Comparison of ENCODE assay signal across 1 cellular context in the genomic region with DNA sequence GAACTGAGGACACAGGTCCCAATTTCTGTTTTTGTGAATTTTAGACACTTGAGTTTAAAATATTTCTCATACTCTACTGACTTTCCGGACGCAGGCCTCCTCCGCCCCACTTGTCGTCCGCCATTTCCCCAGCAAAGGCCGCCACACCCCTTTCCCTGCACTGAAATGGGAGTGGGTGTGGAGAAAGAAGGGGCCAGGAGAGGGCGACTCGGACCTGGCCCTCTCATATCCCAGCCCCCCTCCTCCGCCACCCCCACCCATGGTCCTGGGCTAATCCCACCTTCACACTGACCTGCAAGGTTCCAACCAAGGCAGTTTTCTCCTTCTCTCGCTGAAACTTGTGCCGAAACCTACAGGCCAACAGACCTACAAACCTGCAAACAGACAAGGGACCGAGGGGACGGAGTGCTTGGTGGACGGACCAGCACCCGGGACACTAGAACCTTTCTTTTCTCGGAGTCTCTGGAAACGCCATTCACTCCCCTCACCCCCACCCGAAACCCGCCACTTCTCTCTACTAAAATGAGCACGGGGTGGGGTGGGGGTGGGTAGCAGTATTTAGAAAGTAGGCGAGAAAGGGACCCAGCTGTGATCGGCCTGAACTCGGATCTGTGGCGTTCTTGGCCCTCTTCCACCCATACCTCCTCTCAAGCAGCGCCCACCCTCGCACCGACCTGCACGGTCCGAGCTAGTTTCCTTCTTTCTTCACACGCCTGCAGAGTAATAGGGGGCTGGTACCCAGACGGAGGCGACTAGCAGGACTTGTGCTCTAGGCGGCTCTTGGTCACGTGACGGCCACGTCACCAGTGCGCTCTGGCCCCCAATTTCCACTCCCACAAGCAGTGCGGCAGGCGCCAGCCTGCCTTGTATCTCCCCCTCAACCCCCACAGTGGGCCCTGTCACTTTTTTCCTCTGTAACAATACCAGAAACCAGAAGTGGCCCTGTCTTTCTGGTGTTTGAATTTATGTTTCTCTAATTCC.
TF ChIP-seq lines count a peak whose summit lies in the region.

A gene (minus strand): TSS at position 790 of the 981 bp plus-strand sequence. CDS start 1,380 bp downstream, outside the sequence.

TF ChIP-seq in H1, 55 proteins besides CTCF, POLR2A, EP300 and RAD21:
- TF ChIP-seq YY1 (IDR thresholded peaks at IDR 0.05; ENCODE audit: low read depth, low read length) (peak; percentile 86), PHF8 (conservative IDR thresholded peaks at IDR 0.05; ENCODE audit: low read depth, low read length) (peak; percentile 49; the same call in 1 of the 2 replicates), SUZ12 (IDR thresholded peaks at IDR 0.05; ENCODE audit: low read length) (no peak), GABPA (IDR thresholded peaks at IDR 0.05; ENCODE audit: borderline replicate concordance, insufficient read depth, low read length) (no peak), TBP (IDR thresholded peaks at IDR 0.05; ENCODE audit: low read depth, low read length) (peak; percentile 64; the same call in 1 of the 2 replicates), KDM5A (IDR thresholded peaks at IDR 0.05; ENCODE audit: low read length) (no peak), TCF12 (IDR thresholded peaks at IDR 0.05; ENCODE audit: low read depth, low read length) (no peak), ASH2L (IDR thresholded peaks at IDR 0.05; ENCODE audit: low read length) (peak; percentile 39), SP2 (IDR thresholded peaks at IDR 0.05; ENCODE audit: low read length) (no peak), KDM1A (IDR thresholded peaks at IDR 0.05; ENCODE audit: borderline replicate concordance, low read length) (no peak), KDM4A (IDR thresholded peaks at IDR 0.05; ENCODE audit: low read depth, low read length, severe bottlenecking) (no peak), BRCA1 (IDR thresholded peaks at IDR 0.05; ENCODE audit: low read depth, low read length) (no peak), NANOG (IDR thresholded peaks at IDR 0.05; ENCODE audit: insufficient read depth, low read depth, low read length, poor library complexity, severe bottlenecking) (no peak), CREB1 (IDR thresholded peaks at IDR 0.05) (peak; percentile 76), TAF7 (optimal IDR thresholded peaks at IDR 0.05; ENCODE audit: borderline replicate concordance, low read depth, low read length) (no peak), SP4 (IDR thresholded peaks at IDR 0.05; ENCODE audit: low read length) (no peak), SIN3A (conservative IDR thresholded peaks at IDR 0.05 in 1 of 2, IDR thresholded peaks at IDR 0.05 in 1 of 2; ENCODE audit: low read depth in 1 of 2, low read length in 2 of 2) (no peak), SIX5 (IDR thresholded peaks at IDR 0.05; ENCODE audit: low read depth, low read length) (no peak), CEBPB (IDR thresholded peaks at IDR 0.05; ENCODE audit: low read depth, low read length) (no peak), RXRA (IDR thresholded peaks at IDR 0.05; ENCODE audit: insufficient read depth, low read depth, low read length) (no peak), TEAD4 (IDR thresholded peaks at IDR 0.05; ENCODE audit: low read depth, low read length) (no peak), BCL11A (IDR thresholded peaks at IDR 0.05; ENCODE audit: low read depth in 2 of 2, low read length in 2 of 2) (no peak), SIRT6 (IDR thresholded peaks at IDR 0.05; ENCODE audit: low read length) (no peak), CHD2 (IDR thresholded peaks at IDR 0.05; ENCODE audit: low read length) (no peak), HDAC6 (IDR thresholded peaks at IDR 0.05; ENCODE audit: low read depth, low read length) (no peak), SAP30 (IDR thresholded peaks at IDR 0.05; ENCODE audit: insufficient read depth, insufficient replicate concordance, low read length) (no peak), POU5F1 (IDR thresholded peaks at IDR 0.05; ENCODE audit: low read depth, low read length) (no peak), BACH1 (IDR thresholded peaks at IDR 0.05; ENCODE audit: low read length) (no peak), RBBP5 (IDR thresholded peaks at IDR 0.05; ENCODE audit: borderline replicate concordance, low read depth, low read length) (no peak), HDAC2 (IDR thresholded peaks at IDR 0.05; ENCODE audit: borderline replicate concordance in 1 of 2, low read depth in 2 of 2, low read length in 2 of 2) (no peak), SP1 (IDR thresholded peaks at IDR 0.05; ENCODE audit: low read depth, low read length) (no peak), FOSL1 (IDR thresholded peaks at IDR 0.05; ENCODE audit: insufficient read depth, low read depth, low read length) (no peak), JUND (IDR thresholded peaks at IDR 0.05; ENCODE audit: low read length) (no peak), NRF1 (IDR thresholded peaks at IDR 0.05; ENCODE audit: low read depth, low read length) (no peak), EZH2 (IDR thresholded peaks at IDR 0.05; ENCODE audit: low read depth, low read length, severe bottlenecking) (no peak), ZNF274 (IDR thresholded peaks at IDR 0.05; ENCODE audit: borderline replicate concordance, extremely low read depth, low read length) (no peak), CTBP2 (IDR thresholded peaks at IDR 0.05; ENCODE audit: borderline replicate concordance, insufficient read depth, insufficient read length, low read length) (no peak), GTF2F1 (IDR thresholded peaks at IDR 0.05; ENCODE audit: borderline replicate concordance, low read depth, low read length) (no peak), CHD1 (IDR thresholded peaks at IDR 0.05; ENCODE audit: low read depth, low read length) (no peak), JUN (IDR thresholded peaks at IDR 0.05; ENCODE audit: low read depth, low read length) (no peak), MAFK (IDR thresholded peaks at IDR 0.05; ENCODE audit: low read depth, low read length) (no peak), EGR1 (IDR thresholded peaks at IDR 0.05; ENCODE audit: borderline replicate concordance, low read depth, low read length) (no peak), SRF (IDR thresholded peaks at IDR 0.05; ENCODE audit: low read depth, low read length) (no peak), TAF1 (IDR thresholded peaks at IDR 0.05; ENCODE audit: low read depth, low read length) (peak; percentile 68; the same call in 1 of the 2 replicates), CBX5 (IDR thresholded peaks at IDR 0.05; ENCODE audit: low read depth, low read length) (no peak), RFX5 (IDR thresholded peaks at IDR 0.05; ENCODE audit: borderline replicate concordance, low read depth, low read length) (no peak), RNF2 (IDR thresholded peaks at IDR 0.05; ENCODE audit: borderline replicate concordance, low read depth, low read length, missing control alignments, poor library complexity, severe bottlenecking) (no peak), POLR2AphosphoS5 (IDR thresholded peaks at IDR 0.05; ENCODE audit: low read depth, low read length) (peak; percentile 61), CBX8 (IDR thresholded peaks at IDR 0.05; ENCODE audit: borderline replicate concordance, low read depth, low read length) (no peak)
- TF ChIP-seq, protein P1, sequence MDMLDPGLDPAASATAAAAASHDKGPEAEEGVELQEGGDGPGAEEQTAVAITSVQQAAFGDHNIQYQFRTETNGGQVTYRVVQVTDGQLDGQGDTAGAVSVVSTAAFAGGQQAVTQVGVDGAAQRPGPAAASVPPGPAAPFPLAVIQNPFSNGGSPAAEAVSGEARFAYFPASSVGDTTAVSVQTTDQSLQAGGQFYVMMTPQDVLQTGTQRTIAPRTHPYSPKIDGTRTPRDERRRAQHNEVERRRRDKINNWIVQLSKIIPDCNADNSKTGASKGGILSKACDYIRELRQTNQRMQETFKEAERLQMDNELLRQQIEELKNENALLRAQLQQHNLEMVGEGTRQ (IDR thresholded peaks at IDR 0.05; ENCODE audit: low read length) = peak; percentile 87
- TF ChIP-seq, protein P2, sequence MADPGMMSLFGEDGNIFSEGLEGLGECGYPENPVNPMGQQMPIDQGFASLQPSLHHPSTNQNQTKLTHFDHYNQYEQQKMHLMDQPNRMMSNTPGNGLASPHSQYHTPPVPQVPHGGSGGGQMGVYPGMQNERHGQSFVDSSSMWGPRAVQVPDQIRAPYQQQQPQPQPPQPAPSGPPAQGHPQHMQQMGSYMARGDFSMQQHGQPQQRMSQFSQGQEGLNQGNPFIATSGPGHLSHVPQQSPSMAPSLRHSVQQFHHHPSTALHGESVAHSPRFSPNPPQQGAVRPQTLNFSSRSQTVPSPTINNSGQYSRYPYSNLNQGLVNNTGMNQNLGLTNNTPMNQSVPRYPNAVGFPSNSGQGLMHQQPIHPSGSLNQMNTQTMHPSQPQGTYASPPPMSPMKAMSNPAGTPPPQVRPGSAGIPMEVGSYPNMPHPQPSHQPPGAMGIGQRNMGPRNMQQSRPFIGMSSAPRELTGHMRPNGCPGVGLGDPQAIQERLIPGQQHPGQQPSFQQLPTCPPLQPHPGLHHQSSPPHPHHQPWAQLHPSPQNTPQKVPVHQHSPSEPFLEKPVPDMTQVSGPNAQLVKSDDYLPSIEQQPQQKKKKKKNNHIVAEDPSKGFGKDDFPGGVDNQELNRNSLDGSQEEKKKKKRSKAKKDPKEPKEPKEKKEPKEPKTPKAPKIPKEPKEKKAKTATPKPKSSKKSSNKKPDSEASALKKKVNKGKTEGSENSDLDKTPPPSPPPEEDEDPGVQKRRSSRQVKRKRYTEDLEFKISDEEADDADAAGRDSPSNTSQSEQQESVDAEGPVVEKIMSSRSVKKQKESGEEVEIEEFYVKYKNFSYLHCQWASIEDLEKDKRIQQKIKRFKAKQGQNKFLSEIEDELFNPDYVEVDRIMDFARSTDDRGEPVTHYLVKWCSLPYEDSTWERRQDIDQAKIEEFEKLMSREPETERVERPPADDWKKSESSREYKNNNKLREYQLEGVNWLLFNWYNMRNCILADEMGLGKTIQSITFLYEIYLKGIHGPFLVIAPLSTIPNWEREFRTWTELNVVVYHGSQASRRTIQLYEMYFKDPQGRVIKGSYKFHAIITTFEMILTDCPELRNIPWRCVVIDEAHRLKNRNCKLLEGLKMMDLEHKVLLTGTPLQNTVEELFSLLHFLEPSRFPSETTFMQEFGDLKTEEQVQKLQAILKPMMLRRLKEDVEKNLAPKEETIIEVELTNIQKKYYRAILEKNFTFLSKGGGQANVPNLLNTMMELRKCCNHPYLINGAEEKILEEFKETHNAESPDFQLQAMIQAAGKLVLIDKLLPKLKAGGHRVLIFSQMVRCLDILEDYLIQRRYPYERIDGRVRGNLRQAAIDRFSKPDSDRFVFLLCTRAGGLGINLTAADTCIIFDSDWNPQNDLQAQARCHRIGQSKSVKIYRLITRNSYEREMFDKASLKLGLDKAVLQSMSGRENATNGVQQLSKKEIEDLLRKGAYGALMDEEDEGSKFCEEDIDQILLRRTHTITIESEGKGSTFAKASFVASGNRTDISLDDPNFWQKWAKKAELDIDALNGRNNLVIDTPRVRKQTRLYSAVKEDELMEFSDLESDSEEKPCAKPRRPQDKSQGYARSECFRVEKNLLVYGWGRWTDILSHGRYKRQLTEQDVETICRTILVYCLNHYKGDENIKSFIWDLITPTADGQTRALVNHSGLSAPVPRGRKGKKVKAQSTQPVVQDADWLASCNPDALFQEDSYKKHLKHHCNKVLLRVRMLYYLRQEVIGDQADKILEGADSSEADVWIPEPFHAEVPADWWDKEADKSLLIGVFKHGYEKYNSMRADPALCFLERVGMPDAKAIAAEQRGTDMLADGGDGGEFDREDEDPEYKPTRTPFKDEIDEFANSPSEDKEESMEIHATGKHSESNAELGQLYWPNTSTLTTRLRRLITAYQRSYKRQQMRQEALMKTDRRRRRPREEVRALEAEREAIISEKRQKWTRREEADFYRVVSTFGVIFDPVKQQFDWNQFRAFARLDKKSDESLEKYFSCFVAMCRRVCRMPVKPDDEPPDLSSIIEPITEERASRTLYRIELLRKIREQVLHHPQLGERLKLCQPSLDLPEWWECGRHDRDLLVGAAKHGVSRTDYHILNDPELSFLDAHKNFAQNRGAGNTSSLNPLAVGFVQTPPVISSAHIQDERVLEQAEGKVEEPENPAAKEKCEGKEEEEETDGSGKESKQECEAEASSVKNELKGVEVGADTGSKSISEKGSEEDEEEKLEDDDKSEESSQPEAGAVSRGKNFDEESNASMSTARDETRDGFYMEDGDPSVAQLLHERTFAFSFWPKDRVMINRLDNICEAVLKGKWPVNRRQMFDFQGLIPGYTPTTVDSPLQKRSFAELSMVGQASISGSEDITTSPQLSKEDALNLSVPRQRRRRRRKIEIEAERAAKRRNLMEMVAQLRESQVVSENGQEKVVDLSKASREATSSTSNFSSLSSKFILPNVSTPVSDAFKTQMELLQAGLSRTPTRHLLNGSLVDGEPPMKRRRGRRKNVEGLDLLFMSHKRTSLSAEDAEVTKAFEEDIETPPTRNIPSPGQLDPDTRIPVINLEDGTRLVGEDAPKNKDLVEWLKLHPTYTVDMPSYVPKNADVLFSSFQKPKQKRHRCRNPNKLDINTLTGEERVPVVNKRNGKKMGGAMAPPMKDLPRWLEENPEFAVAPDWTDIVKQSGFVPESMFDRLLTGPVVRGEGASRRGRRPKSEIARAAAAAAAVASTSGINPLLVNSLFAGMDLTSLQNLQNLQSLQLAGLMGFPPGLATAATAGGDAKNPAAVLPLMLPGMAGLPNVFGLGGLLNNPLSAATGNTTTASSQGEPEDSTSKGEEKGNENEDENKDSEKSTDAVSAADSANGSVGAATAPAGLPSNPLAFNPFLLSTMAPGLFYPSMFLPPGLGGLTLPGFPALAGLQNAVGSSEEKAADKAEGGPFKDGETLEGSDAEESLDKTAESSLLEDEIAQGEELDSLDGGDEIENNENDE (IDR thresholded peaks at IDR 0.05; ENCODE audit: insufficient replicate concordance, low read length) = no peak
- TF ChIP-seq, protein P3, sequence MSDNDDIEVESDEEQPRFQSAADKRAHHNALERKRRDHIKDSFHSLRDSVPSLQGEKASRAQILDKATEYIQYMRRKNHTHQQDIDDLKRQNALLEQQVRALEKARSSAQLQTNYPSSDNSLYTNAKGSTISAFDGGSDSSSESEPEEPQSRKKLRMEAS (IDR thresholded peaks at IDR 0.05) = no peak
- TF ChIP-seq, protein P4, sequence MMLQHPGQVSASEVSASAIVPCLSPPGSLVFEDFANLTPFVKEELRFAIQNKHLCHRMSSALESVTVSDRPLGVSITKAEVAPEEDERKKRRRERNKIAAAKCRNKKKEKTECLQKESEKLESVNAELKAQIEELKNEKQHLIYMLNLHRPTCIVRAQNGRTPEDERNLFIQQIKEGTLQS (IDR thresholded peaks at IDR 0.05; ENCODE audit: insufficient read depth, low read depth, low read length) = peak; percentile 62; the same call in 1 of the 2 replicates
- TF ChIP-seq, protein P5, sequence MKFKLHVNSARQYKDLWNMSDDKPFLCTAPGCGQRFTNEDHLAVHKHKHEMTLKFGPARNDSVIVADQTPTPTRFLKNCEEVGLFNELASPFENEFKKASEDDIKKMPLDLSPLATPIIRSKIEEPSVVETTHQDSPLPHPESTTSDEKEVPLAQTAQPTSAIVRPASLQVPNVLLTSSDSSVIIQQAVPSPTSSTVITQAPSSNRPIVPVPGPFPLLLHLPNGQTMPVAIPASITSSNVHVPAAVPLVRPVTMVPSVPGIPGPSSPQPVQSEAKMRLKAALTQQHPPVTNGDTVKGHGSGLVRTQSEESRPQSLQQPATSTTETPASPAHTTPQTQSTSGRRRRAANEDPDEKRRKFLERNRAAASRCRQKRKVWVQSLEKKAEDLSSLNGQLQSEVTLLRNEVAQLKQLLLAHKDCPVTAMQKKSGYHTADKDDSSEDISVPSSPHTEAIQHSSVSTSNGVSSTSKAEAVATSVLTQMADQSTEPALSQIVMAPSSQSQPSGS (IDR thresholded peaks at IDR 0.05; ENCODE audit: low read length) = no peak
- TF ChIP-seq, protein P6, sequence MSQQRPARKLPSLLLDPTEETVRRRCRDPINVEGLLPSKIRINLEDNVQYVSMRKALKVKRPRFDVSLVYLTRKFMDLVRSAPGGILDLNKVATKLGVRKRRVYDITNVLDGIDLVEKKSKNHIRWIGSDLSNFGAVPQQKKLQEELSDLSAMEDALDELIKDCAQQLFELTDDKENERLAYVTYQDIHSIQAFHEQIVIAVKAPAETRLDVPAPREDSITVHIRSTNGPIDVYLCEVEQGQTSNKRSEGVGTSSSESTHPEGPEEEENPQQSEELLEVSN (IDR thresholded peaks at IDR 0.05) = no peak
